Comparison of ENCODE assay signal across 17 cellular contexts in genomic region chr2:212480447-212480846, GRCh38. TPM values are rescaled to one million over a fixed set of nuclear protein-coding genes. Genes with fewer than 3 reads are reported as not detected.
DNase-seq lines count a peak whose midpoint lies in the region; TF ChIP-seq lines count a peak whose summit lies in the region.
"Had no signal": no experiment of that assay in that cellular context is flagged by ENCODE, and none has a peak within 500 bp of the region (broad histone marks: within the 10 kb centered on the region; RNA-seq: fewer than 3 reads in every experiment).

No MANE protein-coding gene starts in this region.

- POLR2A ChIA-PET in A673 (lab: Charles Lee; ENCODE audit: low non-redundant PET) = no interaction called here

- intact Hi-C loops in A673 (cut with micrococcal nuclease; ENCODE audit: unreplicated experiment) (no loop called here), transverse colon (cut with DNase I; ENCODE audit: low total_unique reads) (no loop called here)

- TF ChIP-seq CTCF in A673 (conservative IDR thresholded peaks at IDR 0.05; ENCODE audit: low read depth, low read length) (no peak), transverse colon (IDR thresholded peaks at IDR 0.05) (no peak)

- DNase-seq in A673 (ENCODE audit: low spot score) (peak; percentile 22), G401 (ENCODE audit: low spot score) (peak; percentile 69), NCI-H2171 treated with DMSO at 0.1 percent for 48 hours (lab: John Stamatoyannopoulos, UW) (peak; percentile 71), cerebellum (ENCODE audit: low spot score) (peak; percentile 49), transverse colon (no peak), NCI-H128 (lab: John Stamatoyannopoulos, UW; ENCODE audit: unreplicated experiment) (no peak), GOT3 (lab: John Stamatoyannopoulos, UW) (no peak)
- DNase-seq: 8988T; ACHN; Calu3; CD4-positive, alpha-beta T cell; DMS153; DMS79 treated with DMSO at 0.1 percent for 48 hours; EL; GDM1 had no signal

- H3K36me3 ChIP-seq in A673 (ENCODE audit: insufficient read depth, low read length, poor library complexity, severe bottlenecking) (no peaks in the 10 kb centered on the region), transverse colon (no peaks in the 10 kb centered on the region)
- H3K36me3 ChIP-seq: HAP-1 had no signal

- H3K27me3 ChIP-seq in A673 (replicated peaks; ENCODE audit: insufficient read depth, low read depth, low read length, poor library complexity) (no peaks in the 10 kb centered on the region), transverse colon (no peaks in the 10 kb centered on the region)

- H3K9me3 ChIP-seq in A673 (ENCODE audit: low read depth, low read length, poor library complexity, severe bottlenecking) (no peaks in the 10 kb centered on the region), transverse colon (no peaks in the 10 kb centered on the region)
- H3K9me3 ChIP-seq: HAP-1 had no signal

- BruUV-seq in A673 (replicated peaks; lab: Mats Ljungman, UMichigan) = no TSS peak

- 82 to 100% methylated on average over 1 of the region's 1 CpG for WGBS in transverse colon (ENCODE audit: low coverage in 1 of 2), 2 donors

- CTCF ChIA-PET in A673 (lab: Charles Lee) = no interaction called here

- H3K27ac ChIP-seq in A673 (ENCODE audit: low read depth, low read length, poor library complexity, severe bottlenecking) = no peak overlapping the region
- no peak overlapping the region for H3K27ac ChIP-seq in transverse colon

- no peak overlapping the region for H3K4me3 ChIP-seq in A673 (ENCODE audit: low read depth, low read length, poor library complexity, severe bottlenecking)
- H3K4me3 ChIP-seq in transverse colon = no peak overlapping the region
- H3K4me3 ChIP-seq: HAP-1 had no signal

- H3K4me1 ChIP-seq in A673 (ENCODE audit: insufficient read depth, low read length, poor library complexity, severe bottlenecking) (peaks cover 22% of the 10 kb centered on the region), transverse colon (no peaks in the 10 kb centered on the region)
- H3K4me1 ChIP-seq: HAP-1 had no signal

- TF ChIP-seq EP300 in transverse colon (IDR thresholded peaks at IDR 0.05; ENCODE audit: low read depth) = no peak

- in situ Hi-C loops in G401 (cut with HindIII; ENCODE audit: low sequenced_read_pairs) (no loop called here), transverse colon (cut with MboI; ENCODE audit: low pct_ligation_motif_present in 1 of 4, low pct_unique_long_range_greater_than_20kb in 1 of 4, low sequenced_read_pairs in 3 of 4) (no loop called here)

- TF ChIP-seq POLR2A in transverse colon (IDR thresholded peaks at IDR 0.05) = no peak

RNA-seq across cellular contexts. Expression of gene ERBB4, which starts 58.2 kb away (rescaled TPM):
- 37.5 and 40.6 TPM in 2 replicates for total RNA-seq in A673 (2021)
- total RNA-seq in G401 (2014; rRNA removed; shearing (Covaris generic)) = not detected in 2 replicates
- total RNA-seq in cerebellum = 154 TPM
- 10 to 100 TPM in 1 of 4 donors, under 1 TPM in 2, not detected in 1; 0.16 to 12.7 (median 0.27) TPM for total RNA-seq in transverse colon
- total RNA-seq: B cell; CD4-positive, alpha-beta T cell had no signal

Comparison
In these comparisons a context has a peak if more than half of its experiments do, and no peak if none do; other contexts are left out.
1. DNase-seq: peak in A673 (single experiment), G401 (single experiment), NCI-H2171 treated with DMSO at 0.1 percent for 48 hours (single experiment) and cerebellum (single experiment); none in transverse colon (single experiment), NCI-H128 (single experiment) and GOT3 (single experiment).